In the genomic region with DNA sequence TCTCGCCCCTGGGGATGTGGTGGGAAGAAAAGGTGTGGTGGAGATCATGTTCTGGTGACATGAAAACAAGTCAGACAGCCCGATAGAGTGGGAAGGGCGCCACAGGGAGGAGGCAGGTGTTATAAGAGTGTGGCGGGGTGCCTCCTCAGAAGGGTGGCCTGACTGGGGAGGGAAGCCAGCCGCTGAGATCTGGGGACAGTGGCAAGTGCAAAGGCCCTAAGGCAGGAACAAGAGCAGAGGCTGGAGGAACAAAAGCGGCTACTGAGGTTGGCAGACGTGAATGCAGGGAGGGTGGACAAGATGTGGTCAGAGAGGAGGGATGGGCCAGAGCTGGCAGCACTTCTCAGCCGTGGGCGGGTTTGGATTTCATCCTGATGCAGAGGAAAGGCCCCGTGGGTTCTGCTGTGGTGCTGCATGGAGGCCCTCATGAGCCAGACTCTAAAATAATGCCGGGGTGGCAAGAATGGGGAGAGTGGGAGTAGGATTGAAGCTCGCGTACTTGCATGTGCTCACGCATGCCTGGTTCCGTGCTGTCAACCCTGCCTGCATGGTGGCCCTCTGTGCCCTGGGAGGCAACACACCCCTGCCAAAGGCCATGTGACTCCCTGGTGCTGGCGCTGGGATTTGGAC, we compare ENCODE assay signal across 27 cellular contexts.
DNase-seq lines count a peak whose midpoint lies in the region; ATAC-seq, FAIRE-seq and TF ChIP-seq lines count a peak whose summit lies in the region.
"Had no signal": no experiment of that assay in that cellular context is flagged by ENCODE, and none has a peak within 500 bp of the region (broad histone marks: within the 10 kb centered on the region; RNA-seq: fewer than 3 reads in every experiment).

No MANE protein-coding gene starts in this region.

- no peak overlapping the region for H3K56ac ChIP-seq in H1 (replicated peaks; ENCODE audit: insufficient read length, low read depth, low read length)

- H4K5ac ChIP-seq in H1 (ENCODE audit: insufficient read length, low read depth, low read length) = no peak overlapping the region

- no peak overlapping the region; the same call in 1 of the 2 replicates for H2AK5ac ChIP-seq in H1 (ENCODE audit: low read depth, low read length)

- WGBS in H1 (ENCODE audit: extremely low coverage in 1 of 2, insufficient coverage in 1 of 2, insufficient read length in 1 of 2, insufficient replicate concordance in 2 of 2, low coverage in 1 of 2, low lambda C conversion rate in 2 of 2, missing lambda C conversion rate in 1 of 2), 2 experiments = 89% methylated on average over 16 of the region's 16 CpGs; no CpG with 5 or more reads in 1 of the 2 experiments

- H4K20me1 ChIP-seq in H1 (replicated peaks in 1 of 2; ENCODE audit: control insufficient read depth in 1 of 2, insufficient read depth in 2 of 2, low read length in 2 of 2) = no peaks in the 10 kb centered on the region

- peaks cover 0 to 2% (median 0%) of the 10 kb centered on the region in 4 experiments; a peak in 1 of 7 replicates for H3K4me1 ChIP-seq in H1 (replicated peaks in 1 of 4; ENCODE audit: control insufficient read depth in 3 of 4, insufficient read depth in 4 of 4, low read length in 3 of 4)

- TF ChIP-seq POLR2A in H1 (IDR thresholded peaks at IDR 0.05; ENCODE audit: control extremely low read depth in 1 of 2, low read depth in 2 of 2, low read length in 2 of 2) = no peak

- H2BK5ac ChIP-seq in H1 (ENCODE audit: low read depth, low read length) = no peak overlapping the region

- no peak for TF ChIP-seq RAD21 in H1 (IDR thresholded peaks at IDR 0.05 in 1 of 2, conservative IDR thresholded peaks at IDR 0.05 in 1 of 2; ENCODE audit: low read depth in 2 of 2, low read length in 2 of 2)

- no peak overlapping the region for H3K4ac ChIP-seq in H1 (replicated peaks; ENCODE audit: insufficient read length, low read depth, low read length)

- H3K18ac ChIP-seq in H1 (ENCODE audit: extremely low read depth, low read length) = peak overlapping the region; percentile 71

- no peaks in the 10 kb centered on the region for H3K27me3 ChIP-seq in H1 (replicated peaks in 1 of 4; ENCODE audit: control insufficient read depth in 3 of 4, extremely low read depth in 1 of 4, insufficient read depth in 3 of 4, low read length in 3 of 4)

- H4K91ac ChIP-seq in H1 (replicated peaks; ENCODE audit: insufficient read length, low read length) = peak overlapping the region; percentile 25

- no peaks in the 10 kb centered on the region for H3K9me3 ChIP-seq in H1 (ENCODE audit: insufficient read depth in 2 of 2, low read depth in 1 of 2, low read length in 1 of 2)
- H3K9me3 ChIP-seq: thoracic aorta had no signal

- H2BK20ac ChIP-seq in H1 (ENCODE audit: low read length) = no peak overlapping the region

- H4K8ac ChIP-seq in H1 (ENCODE audit: extremely low read depth, insufficient read depth, low read length) = no peak overlapping the region

- CTCF ChIA-PET in H1 (lab: Charles Lee; ENCODE audit: partially characterized antibody) = interaction anchor here (1.0 to 1.5 kb wide), 4 partner anchors 11 to 76 kb away, joined by 3 to 11 read pairs (median 6); no protein-coding TSS in a partner anchor

- H3K36me3 ChIP-seq in H1 (ENCODE audit: control insufficient read depth in 2 of 4, insufficient read depth in 4 of 4, low read length in 3 of 4) = no peaks in the 10 kb centered on the region

- H3K27ac ChIP-seq in H1 (ENCODE audit: low read depth, low read length) = no peak overlapping the region
- H3K27ac ChIP-seq: HL-60, thoracic aorta had no signal

- H3K79me2 ChIP-seq in H1 (ENCODE audit: control insufficient read depth in 1 of 2, insufficient read depth in 2 of 2, low read length in 2 of 2) = no peaks in the 10 kb centered on the region

- no peak overlapping the region for H3K14ac ChIP-seq in H1 (ENCODE audit: insufficient read length)

- no peak overlapping the region for H3K23ac ChIP-seq in H1 (ENCODE audit: insufficient read length)

- H3K9ac ChIP-seq in H1 (replicated peaks in 1 of 4; ENCODE audit: extremely low read depth in 1 of 4, low read depth in 3 of 4, low read length in 3 of 4) = no peak overlapping the region

- no peak for TF ChIP-seq EP300 in H1 (IDR thresholded peaks at IDR 0.05; ENCODE audit: borderline replicate concordance in 1 of 2, low read depth in 2 of 2, low read length in 2 of 2)

- no peak overlapping the region for H2BK120ac ChIP-seq in H1 (replicated peaks; ENCODE audit: low read depth, low read length)

- no peak overlapping the region for H3K4me2 ChIP-seq in H1 (ENCODE audit: insufficient read depth in 1 of 2, low read depth in 2 of 2, low read length in 2 of 2)

- TF ChIP-seq CTCF in H1 (IDR thresholded peaks at IDR 0.05; ENCODE audit: control extremely low read depth in 1 of 3, insufficient read depth in 1 of 3, low read depth in 1 of 3, low read length in 3 of 3) = no peak

- DNase-seq in NCI-H345 (lab: John Stamatoyannopoulos, UW) (peak; percentile 20), NCI-H345 treated with DMSO at 0.1 percent for 48 hours (lab: John Stamatoyannopoulos, UW; ENCODE audit: unreplicated experiment) (no peak), COLO668 (lab: John Stamatoyannopoulos, UW; ENCODE audit: unreplicated experiment) (peak; percentile 37), NCI-H2107 (lab: John Stamatoyannopoulos, UW) (peak; percentile 54), H1 (ENCODE audit: low read depth in 1 of 2, low spot score in 2 of 2) (no peak), mucosa of gallbladder (ENCODE audit: low spot score) (no peak)
- DNase-seq: activated CD8-positive, alpha-beta memory T cell treated with anti-CD3 and anti-CD28 coated beads for 24 hours; activated effector memory CD4-positive, alpha-beta T cell treated with Interleukin-2 at 50 U/mL for 16 hours; central memory CD4-positive, alpha-beta T cell; effector memory CD8-positive, alpha-beta T cell; Kasumi-1; mesenchymal stem cell; MV-4-11; NCI-H1436 treated with DMSO at 0.1 percent for 48 hours; NCI-H2171; NCI-H524 treated with DMSO at 0.1 percent for 48 hours; right cardiac atrium; SHP77; stimulated activated CD4-positive, alpha-beta T cell treated with anti-CD3 and anti-CD28 coated beads, Interleukin-1b, Interleukin-23, amount 100 ng/mL, for 48 hours; stimulated activated naive CD8-positive, alpha-beta T cell treated with anti-CD3 and anti-CD28 coated beads, Interleukin-15, Interleukin-2, amounts not matched to agents 100 U/mL and 50 U/mL, for 24 hours had no signal

- H3K4me3 ChIP-seq in H1 (ENCODE audit: extremely low read depth in 1 of 4, insufficient read depth in 2 of 4, low read depth in 3 of 4, low read length in 4 of 4) = no peak overlapping the region
- H3K4me3 ChIP-seq: thoracic aorta had no signal

- H3K23me2 ChIP-seq in H1 (ENCODE audit: low read depth, low read length) = no peaks in the 10 kb centered on the region

- peak overlapping the region; percentile 16; the same call in 1 of the 2 replicates for H2BK15ac ChIP-seq in H1 (ENCODE audit: low read length)

- POLR2A ChIA-PET in H1 (lab: Charles Lee; ENCODE audit: partially characterized antibody) = interaction anchor here (1.5 kb wide), 1 partner anchor 8 kb away, joined by 3 read pairs; no protein-coding TSS in a partner anchor

- no peaks in the 10 kb centered on the region for H3K79me1 ChIP-seq in H1 (ENCODE audit: low read depth, low read length)

- no peak overlapping the region for H2AFZ ChIP-seq in H1 (ENCODE audit: low read length)

- no peak for ATAC-seq in HG03025 (IDR thresholded peaks at IDR 0.05; ENCODE audit: low FRiP score, unreplicated experiment)
- no peak for ATAC-seq in HG02870 (IDR thresholded peaks at IDR 0.05; ENCODE audit: unreplicated experiment)
- ATAC-seq: effector memory CD8-positive, alpha-beta T cell; left lobe of liver; Panc1; right cardiac atrium; stimulated activated naive CD8-positive, alpha-beta T cell treated with anti-CD3 and anti-CD28 coated beads, Interleukin-15, Interleukin-2, amounts not matched to agents 100 U/mL and 50 U/mL, for 24 hours had no signal

- no peak for FAIRE-seq in H1 (lab: Jason Lieb, UNC)
- FAIRE-seq: urothelium cell line had no signal

- H2BK12ac ChIP-seq in H1 (ENCODE audit: low read depth, low read length) = 0 out of 2 replicates have a peak overlapping the region, but pooled peaks have one; percentile 44

TF ChIP-seq in H1, 55 proteins besides CTCF, POLR2A, EP300 and RAD21 (continues in another document):
- TF ChIP-seq HDAC2 (IDR thresholded peaks at IDR 0.05; ENCODE audit: borderline replicate concordance in 1 of 2, low read depth in 2 of 2, low read length in 2 of 2) (no peak), SP4 (IDR thresholded peaks at IDR 0.05; ENCODE audit: low read length) (no peak), RBBP5 (IDR thresholded peaks at IDR 0.05; ENCODE audit: borderline replicate concordance, low read depth, low read length) (no peak), JUN (IDR thresholded peaks at IDR 0.05; ENCODE audit: low read depth, low read length) (no peak), PHF8 (conservative IDR thresholded peaks at IDR 0.05; ENCODE audit: low read depth, low read length) (no peak), CHD1 (IDR thresholded peaks at IDR 0.05; ENCODE audit: low read depth, low read length) (no peak), MAFK (IDR thresholded peaks at IDR 0.05; ENCODE audit: low read depth, low read length) (no peak), CHD2 (IDR thresholded peaks at IDR 0.05; ENCODE audit: low read length) (no peak), BCL11A (IDR thresholded peaks at IDR 0.05; ENCODE audit: low read depth in 2 of 2, low read length in 2 of 2) (no peak), CEBPB (IDR thresholded peaks at IDR 0.05; ENCODE audit: low read depth, low read length) (no peak), TAF1 (IDR thresholded peaks at IDR 0.05; ENCODE audit: low read depth, low read length) (no peak)

Comparison
In these comparisons a context has a peak if more than half of its experiments do, and no peak if none do; other contexts are left out.
1. DNase-seq: peak in NCI-H345 (single experiment), COLO668 (single experiment) and NCI-H2107 (single experiment); none in NCI-H345 treated with DMSO at 0.1 percent for 48 hours (single experiment), H1 (0 of 2) and mucosa of gallbladder (single experiment).